Comparison of ENCODE assay signal across 14 cellular contexts in genomic region chr13:110352735-110353134, GRCh38. TPM values are rescaled to one million over a fixed set of nuclear protein-coding genes. Genes with fewer than 3 reads are reported as not detected.
DNase-seq lines count a peak whose midpoint lies in the region; ATAC-seq and TF ChIP-seq lines count a peak whose summit lies in the region.
"Had no signal": no experiment of that assay in that cellular context is flagged by ENCODE, and none has a peak within 500 bp of the region (broad histone marks: within the 10 kb centered on the region; RNA-seq: fewer than 3 reads in every experiment).

No MANE protein-coding gene starts in this region.

- no peaks in the 10 kb centered on the region for H3K9me3 ChIP-seq in stomach

- ATAC-seq in foreskin keratinocyte (no peak), HG02642 (IDR thresholded peaks at IDR 0.05; ENCODE audit: poor library complexity, unreplicated experiment) (no peak)
- ATAC-seq: activated naive CD8-positive, alpha-beta T cell treated with anti-CD3 and anti-CD28 coated beads, Interleukin-2, amount 50 U/mL, for 24 hours; naive thymus-derived CD8-positive, alpha-beta T cell; T-cell had no signal

- no peak for TF ChIP-seq POLR2A in stomach (IDR thresholded peaks at IDR 0.05)

- H3K27ac ChIP-seq in foreskin keratinocyte (no peak overlapping the region), stomach (peak overlapping the region in 3 of 5 donors; percentile 50 to 92 (median 54))

- H3K4me3 ChIP-seq in GM12875 (ENCODE audit: low read depth, low read length) (no peak overlapping the region), stomach (no peak overlapping the region)

- H3K4me1 ChIP-seq in foreskin keratinocyte, result peaks cover 7% of the 10 kb centered on the region
- peaks cover 0 to 36% (median 18%) of the 10 kb centered on the region in 4 donors for H3K4me1 ChIP-seq in stomach

- intact Hi-C loops in stomach (cut with DNase I; ENCODE audit: low total_unique reads), result no loop called here

- 0 out of 2 replicates have a peak, but pooled peaks have one; percentile 23 for TF ChIP-seq CTCF in GM12875 (IDR thresholded peaks at IDR 0.05; ENCODE audit: borderline replicate concordance, insufficient read depth, low read depth, low read length)
- peak; percentile 30 for TF ChIP-seq CTCF in foreskin keratinocyte (conservative IDR thresholded peaks at IDR 0.05)
- TF ChIP-seq CTCF in stomach (IDR thresholded peaks at IDR 0.05), result no peak

- 80 to 83% (median 81%) methylated on average over 5 to 8 of the region's 8 CpGs for WGBS in stomach, 5 donors

- TF ChIP-seq EP300 in stomach (IDR thresholded peaks at IDR 0.05), result no peak

- DNase-seq in RPMI8226, result peak; percentile 6
- no peak for DNase-seq in foreskin keratinocyte
- no peak for DNase-seq in stomach
- DNase-seq in GM03348 (ENCODE audit: low spot score), result no peak
- no peak for DNase-seq in anterior cingulate cortex (lab: John Stamatoyannopoulos, UW)
- DNase-seq: activated CD8-positive, alpha-beta memory T cell treated with anti-CD3 and anti-CD28 coated beads for 24 hours; activated naive CD8-positive, alpha-beta T cell treated with anti-CD3 and anti-CD28 coated beads, Interleukin-2, amount 50 U/mL, for 24 hours; DMS79; effector CD8-positive, alpha-beta T cell; naive thymus-derived CD8-positive, alpha-beta T cell; NCI-H526 treated with DMSO at 0.1 percent for 48 hours; T-cell had no signal

- H3K27me3 ChIP-seq in foreskin keratinocyte, result no peaks in the 10 kb centered on the region
- no peaks in the 10 kb centered on the region for H3K27me3 ChIP-seq in stomach

- H3K36me3 ChIP-seq in stomach, result peaks cover 0 to 4% (median 0%) of the 10 kb centered on the region in 4 donors

RNA-seq across cellular contexts. Expression of gene COL4A2, which starts 45.7 kb away (rescaled TPM):
- total RNA-seq in foreskin keratinocyte (126 and 178 TPM in 2 replicates), stomach (100 to 1,000 TPM; 134 to 531 (median 366) TPM)
- polyA plus RNA-seq in foreskin keratinocyte (93.6 and 135 TPM in 2 replicates), stomach (10 to 100 TPM; 24.0 to 96.6 (median 38.4) TPM)
- total RNA-seq: naive thymus-derived CD8-positive, alpha-beta T cell had no signal
- polyA plus RNA-seq: naive thymus-derived CD8-positive, alpha-beta T cell had no signal

RNA-seq across cellular contexts. Expression of gene COL4A1, which starts 45.8 kb away (rescaled TPM):
- 46.0 and 80.9 TPM in 2 replicates for total RNA-seq in foreskin keratinocyte
- polyA plus RNA-seq in foreskin keratinocyte, result 23.6 and 36.1 TPM in 2 replicates
- total RNA-seq in stomach, result 100 to 1,000 TPM; 132 to 798 (median 175) TPM
- polyA plus RNA-seq in stomach, result 10 to 100 TPM; 18.8 to 59.0 (median 30.6) TPM
- total RNA-seq: naive thymus-derived CD8-positive, alpha-beta T cell had no signal
- polyA plus RNA-seq: naive thymus-derived CD8-positive, alpha-beta T cell had no signal

Comparison
In these comparisons a context has a peak if more than half of its experiments do, and no peak if none do; other contexts are left out.
1. CTCF ChIP-seq: peak in GM12875 (single experiment) and foreskin keratinocyte (single experiment); none in stomach (0 of 7).